In the genomic region with DNA sequence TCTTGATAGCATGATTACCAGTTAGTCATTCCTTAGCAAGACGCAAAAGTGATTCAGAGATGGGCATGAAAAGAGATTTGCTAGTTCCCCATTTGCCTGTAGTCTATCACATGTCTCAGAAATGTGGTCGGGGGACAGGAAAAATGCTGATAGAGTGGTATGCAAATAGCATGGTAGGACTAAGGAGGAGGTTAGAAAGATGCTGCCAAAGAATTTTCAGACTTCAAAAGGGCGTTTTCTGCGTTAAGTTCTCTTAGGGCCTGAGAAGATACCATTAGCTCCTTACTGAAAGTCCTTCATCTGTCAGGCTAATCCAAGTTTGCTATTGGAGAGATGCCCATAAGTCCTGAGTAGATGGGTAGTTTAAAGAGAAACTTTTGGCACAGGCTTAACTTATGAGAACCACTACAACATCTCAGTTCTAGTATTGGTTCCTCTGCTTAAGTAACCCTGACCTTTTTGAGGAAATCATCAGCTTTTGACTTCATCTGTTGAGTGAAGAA, we compare ENCODE assay signal across 9 cellular contexts. TPM values are rescaled to one million over a fixed set of nuclear protein-coding genes. Genes with fewer than 3 reads are reported as not detected.
A peak's percentile ranks its signal among the peaks of the same experiment; 100 is the strongest.
DNase-seq lines count a peak whose midpoint lies in the region; ATAC-seq and TF ChIP-seq lines count a peak whose summit lies in the region.
"Had no signal": no experiment of that assay in that cellular context is flagged by ENCODE, and none has a peak within 500 bp of the region (broad histone marks: within the 10 kb centered on the region; RNA-seq: fewer than 3 reads in every experiment).

No MANE protein-coding gene starts in this region.

- no peaks in the 10 kb centered on the region for H3K27me3 ChIP-seq in transverse colon

- in situ Hi-C loops in transverse colon (cut with MboI; ENCODE audit: low pct_ligation_motif_present in 1 of 4, low pct_unique_long_range_greater_than_20kb in 1 of 4, low sequenced_read_pairs in 3 of 4): no loop called here

- TF ChIP-seq CTCF in fibroblast of mammary gland (conservative IDR thresholded peaks at IDR 0.05; ENCODE audit: control insufficient read depth, insufficient read depth, low read depth, low read length) (no peak), transverse colon (IDR thresholded peaks at IDR 0.05) (no peak)

- H3K4me3 Mint-ChIP-seq in activated CD4-positive, alpha-beta T cell treated with anti-CD3 and anti-CD28 coated beads, Interleukin-2, amount 10 ng/mL, durations not matched to agents 24 days and 14 days: no peak overlapping the region

- peak; percentile 26 for DNase-seq in activated CD4-positive, alpha-beta T cell treated with anti-CD3 and anti-CD28 coated beads, Interleukin-2, amount 10 ng/mL, durations not matched to agents 24 days and 14 days
- DNase-seq in activated CD4-positive, alpha-beta T cell treated with anti-CD3 and anti-CD28 coated beads for 1 hour: no peak
- DNase-seq in fibroblast of mammary gland (ENCODE audit: low read depth) (peak; percentile 65), transverse colon (no peak), NCI-H1436 treated with DMSO at 0.1 percent for 48 hours (lab: John Stamatoyannopoulos, UW) (no peak), NCI-H2171 (lab: John Stamatoyannopoulos, UW) (no peak)
- DNase-seq in stimulated activated CD8-positive, alpha-beta memory T cell treated with anti-CD3 and anti-CD28 coated beads, Interleukin-4, amount 100 ng/mL, for 48 hours: no peak

- H3K27ac ChIP-seq in transverse colon: peak overlapping the region; percentile 84 to 91 (median 87)

- H3K9me3 Mint-ChIP-seq in activated CD4-positive, alpha-beta T cell treated with anti-CD3 and anti-CD28 coated beads, Interleukin-2, amount 10 ng/mL, durations not matched to agents 24 days and 14 days: no peaks in the 10 kb centered on the region

- H3K36me3 Mint-ChIP-seq in activated CD4-positive, alpha-beta T cell treated with anti-CD3 and anti-CD28 coated beads, Interleukin-2, amount 10 ng/mL, durations not matched to agents 24 days and 14 days (ENCODE audit: low read depth): no peaks in the 10 kb centered on the region

- no peaks in the 10 kb centered on the region for H3K27me3 Mint-ChIP-seq in activated CD4-positive, alpha-beta T cell treated with anti-CD3 and anti-CD28 coated beads, Interleukin-2, amount 10 ng/mL, durations not matched to agents 24 days and 14 days

- no peak for TF ChIP-seq EP300 in transverse colon (IDR thresholded peaks at IDR 0.05; ENCODE audit: low read depth)

- peaks cover 0 to 28% (median 9%) of the 10 kb centered on the region in 4 donors for H3K4me1 ChIP-seq in transverse colon

- H3K4me3 ChIP-seq in fibroblast of mammary gland (ENCODE audit: control insufficient read depth, low read depth, low read length) (peak overlapping the region; percentile 76), transverse colon (peak overlapping the region; percentile 12 to 58 (median 40))

- peaks cover 2% of the 10 kb centered on the region for H3K4me1 Mint-ChIP-seq in activated CD4-positive, alpha-beta T cell treated with anti-CD3 and anti-CD28 coated beads, Interleukin-2, amount 10 ng/mL, durations not matched to agents 24 days and 14 days

- peak; percentile 75 for ATAC-seq in HG03175 (IDR thresholded peaks at IDR 0.05; ENCODE audit: unreplicated experiment)
- ATAC-seq: A549 had no signal

- no peak overlapping the region for H3K27ac Mint-ChIP-seq in activated CD4-positive, alpha-beta T cell treated with anti-CD3 and anti-CD28 coated beads, Interleukin-2, amount 10 ng/mL, durations not matched to agents 24 days and 14 days

- no peak for TF ChIP-seq POLR2A in transverse colon (IDR thresholded peaks at IDR 0.05)

- no peaks in the 10 kb centered on the region for H3K9me3 ChIP-seq in transverse colon
- H3K9me3 ChIP-seq: A549 had no signal

- 43 to 49% methylated on average over 4 of the region's 4 CpGs for WGBS in transverse colon (ENCODE audit: low coverage in 1 of 2), 2 donors

- intact Hi-C loops in activated CD4-positive, alpha-beta T cell treated with anti-CD3 and anti-CD28 coated beads, Interleukin-2, amount 10 ng/mL, durations not matched to agents 24 days and 14 days (cut with micrococcal nuclease): no loop called here
- intact Hi-C loops in transverse colon (cut with DNase I; ENCODE audit: low total_unique reads): loop anchor here (10.0 kb wide), 1 partner anchor 173 kb away; no protein-coding TSS in a partner anchor

- no peaks in the 10 kb centered on the region for H3K36me3 ChIP-seq in transverse colon

RNA-seq across cellular contexts. Expression of a gene that starts 2.7 kb away (rescaled TPM):
- total RNA-seq in activated CD4-positive, alpha-beta T cell treated with anti-CD3 and anti-CD28 coated beads, Interleukin-2, amount 10 ng/mL, durations not matched to agents 24 days and 14 days: 7.2 and 8.2 TPM in 2 replicates
- 100 to 1,000 TPM; 162 to 401 (median 226) TPM for total RNA-seq in transverse colon

Comparison
In these comparisons a context has a peak if more than half of its experiments do, and no peak if none do; other contexts are left out.
1. DNase-seq: peak in activated CD4-positive, alpha-beta T cell treated with anti-CD3 and anti-CD28 coated beads, Interleukin-2, amount 10 ng/mL, durations not matched to agents 24 days and 14 days (single experiment) and fibroblast of mammary gland (single experiment); none in activated CD4-positive, alpha-beta T cell treated with anti-CD3 and anti-CD28 coated beads for 1 hour (single experiment), transverse colon (single experiment), stimulated activated CD8-positive, alpha-beta memory T cell treated with anti-CD3 and anti-CD28 coated beads, Interleukin-4, amount 100 ng/mL, for 48 hours (single experiment), NCI-H1436 treated with DMSO at 0.1 percent for 48 hours (single experiment) and NCI-H2171 (single experiment).
2. RNA of a gene that starts 2.7 kb away (total RNA-seq): 162 to 401 TPM in transverse colon; 7.2 to 8.2 TPM in activated CD4-positive, alpha-beta T cell treated with anti-CD3 and anti-CD28 coated beads, Interleukin-2, amount 10 ng/mL, durations not matched to agents 24 days and 14 days; every median in the first group is over 10 times any median in the second.